Comparison of ENCODE assay signal across 2 cellular contexts in genomic region chr5:25399878-25400480, GRCh38.
TF ChIP-seq lines count a peak whose summit lies in the region.

No MANE protein-coding gene starts in this region.

TF ChIP-seq in IMR-90, 13 proteins besides CTCF, POLR2A, EP300 and RAD21:
- TF ChIP-seq CEBPB (IDR thresholded peaks at IDR 0.05; ENCODE audit: low read depth, low read length): peak; percentile 43
- no peak for TF ChIP-seq ELK1 (IDR thresholded peaks at IDR 0.05; ENCODE audit: borderline replicate concordance, low read depth, low read length)
- no peak for TF ChIP-seq CHD1 (IDR thresholded peaks at IDR 0.05; ENCODE audit: low read depth, low read length)
- no peak for TF ChIP-seq MXI1 (IDR thresholded peaks at IDR 0.05; ENCODE audit: borderline replicate concordance, low read depth, low read length)

TF ChIP-seq in H1, 55 proteins besides CTCF, POLR2A, EP300 and RAD21:
- TF ChIP-seq CEBPB (IDR thresholded peaks at IDR 0.05; ENCODE audit: low read depth, low read length): peak; percentile 84; the same call in 1 of the 2 replicates
- TF ChIP-seq JUND (IDR thresholded peaks at IDR 0.05; ENCODE audit: low read length): no peak
- TF ChIP-seq YY1 (IDR thresholded peaks at IDR 0.05; ENCODE audit: low read depth, low read length): no peak
- TF ChIP-seq KDM1A (IDR thresholded peaks at IDR 0.05; ENCODE audit: borderline replicate concordance, low read length): no peak
- no peak for TF ChIP-seq E2F6 (IDR thresholded peaks at IDR 0.05)
- no peak for TF ChIP-seq TEAD4 (IDR thresholded peaks at IDR 0.05; ENCODE audit: low read depth, low read length)
